In genomic region chr16:48332978-48333377, GRCh38 we compare ENCODE assay signal across 7 cellular contexts.
"Had no signal": no experiment of that assay in that cellular context is flagged by ENCODE, and none has a peak within 500 bp of the region (broad histone marks: within the 10 kb centered on the region; RNA-seq: fewer than 3 reads in every experiment).

No MANE protein-coding gene starts in this region.

- H3K4me1 ChIP-seq: HAP-1 had no signal

- H3K4me3 ChIP-seq: HAP-1 had no signal

- H3K9me3 ChIP-seq: HAP-1 had no signal

- DNase-seq: GOT3, H7, HFFc6, KG1 had no signal

- ATAC-seq: HCT116 had no signal

- H3K27ac ChIP-seq: HL-60 had no signal
